ENCODE assay signal across 19 cellular contexts in the genomic region with DNA sequence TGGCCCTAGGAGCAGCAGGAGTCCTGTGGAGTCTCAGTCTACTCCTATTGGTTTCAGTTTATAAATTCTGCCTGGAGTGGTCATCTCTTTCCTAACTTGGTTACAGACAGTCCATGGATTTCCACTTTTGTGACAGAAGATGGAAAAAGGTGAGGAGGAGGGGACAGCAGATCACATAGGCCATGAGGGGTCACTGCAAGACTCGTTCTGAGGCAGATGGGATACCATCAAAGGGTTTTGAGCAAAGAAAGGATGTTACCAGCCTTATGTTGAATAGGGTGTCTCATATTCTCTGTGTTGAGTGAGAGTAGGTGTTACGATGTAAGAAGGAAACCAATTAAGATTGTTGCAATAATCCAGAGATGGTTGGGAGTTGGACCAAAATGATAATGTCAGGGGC. TPM values are rescaled to one million over a fixed set of nuclear protein-coding genes. Genes with fewer than 3 reads are reported as not detected.
"Had no signal": no experiment of that assay in that cellular context is flagged by ENCODE, and none has a peak within 500 bp of the region (broad histone marks: within the 10 kb centered on the region; RNA-seq: fewer than 3 reads in every experiment).

No MANE protein-coding gene starts in this region.

- DNase-seq: activated CD4-positive, CD25-positive, alpha-beta regulatory T cell treated with anti-CD3 and anti-CD28 coated beads, Interleukin-2, amount 50 U/mL, for 72 hours; activated naive CD4-positive, alpha-beta T cell; activated naive CD8-positive, alpha-beta T cell treated with anti-CD3 and anti-CD28 coated beads, Interleukin-2, amount 10 ng/mL, durations not matched to agents 7 days and 5 days; brain microvascular endothelial cell; effector CD8-positive, alpha-beta T cell; foreskin keratinocyte; glutamatergic neuron; naive B cell; retina; small intestine; stimulated activated CD4-positive, alpha-beta T cell treated with anti-CD3 and anti-CD28 coated beads, Interleukin-4, amount 100 ng/mL, for 4 hours; stimulated activated CD8-positive, alpha-beta memory T cell treated with anti-CD3 and anti-CD28 coated beads, Interleukin-4, amount 100 ng/mL, for 48 hours; stimulated activated naive CD8-positive, alpha-beta T cell treated with anti-CD3 and anti-CD28 coated beads, Interleukin-15, Interleukin-2, amounts not matched to agents 100 U/mL and 50 U/mL, for 24 hours; T-cell; T-helper 9 cell; upper lobe of left lung had no signal

- H3K4me1 ChIP-seq: foreskin keratinocyte, parathyroid adenoma, suprapubic skin, upper lobe of left lung had no signal

- H3K4me1 Mint-ChIP-seq: activated naive CD8-positive, alpha-beta T cell treated with anti-CD3 and anti-CD28 coated beads, Interleukin-2, amount 10 ng/mL, durations not matched to agents 7 days and 5 days; naive B cell; T-cell had no signal

- H3K27ac ChIP-seq: brain microvascular endothelial cell, foreskin keratinocyte, parathyroid adenoma, suprapubic skin, upper lobe of left lung had no signal

- ATAC-seq: foreskin keratinocyte; stimulated activated naive CD8-positive, alpha-beta T cell treated with anti-CD3 and anti-CD28 coated beads, Interleukin-15, Interleukin-2, amounts not matched to agents 100 U/mL and 50 U/mL, for 24 hours; T-cell had no signal

- H3K27ac Mint-ChIP-seq: activated naive CD8-positive, alpha-beta T cell treated with anti-CD3 and anti-CD28 coated beads, Interleukin-2, amount 10 ng/mL, durations not matched to agents 7 days and 5 days; naive B cell; T-cell had no signal

- H3K36me3 ChIP-seq: brain microvascular endothelial cell, suprapubic skin, upper lobe of left lung had no signal

- H3K9me3 ChIP-seq: suprapubic skin, upper lobe of left lung had no signal

- H3K36me3 Mint-ChIP-seq: activated naive CD8-positive, alpha-beta T cell treated with anti-CD3 and anti-CD28 coated beads, Interleukin-2, amount 10 ng/mL, durations not matched to agents 7 days and 5 days; naive B cell; T-cell had no signal

- H3K27me3 ChIP-seq: brain microvascular endothelial cell, foreskin keratinocyte, suprapubic skin, upper lobe of left lung had no signal

- H2AFZ ChIP-seq: parathyroid adenoma had no signal

- H3K9me3 Mint-ChIP-seq: activated naive CD8-positive, alpha-beta T cell treated with anti-CD3 and anti-CD28 coated beads, Interleukin-2, amount 10 ng/mL, durations not matched to agents 7 days and 5 days had no signal

- H3K27me3 Mint-ChIP-seq: activated naive CD8-positive, alpha-beta T cell treated with anti-CD3 and anti-CD28 coated beads, Interleukin-2, amount 10 ng/mL, durations not matched to agents 7 days and 5 days; naive B cell; T-cell had no signal

- H3K4me3 ChIP-seq: suprapubic skin, upper lobe of left lung had no signal

- H3K9ac ChIP-seq: parathyroid adenoma had no signal

- H3K79me2 ChIP-seq: parathyroid adenoma had no signal

- H3K4me3 Mint-ChIP-seq: activated naive CD8-positive, alpha-beta T cell treated with anti-CD3 and anti-CD28 coated beads, Interleukin-2, amount 10 ng/mL, durations not matched to agents 7 days and 5 days; naive B cell; T-cell had no signal

RNA-seq across cellular contexts. Expression of gene PDE3A, which starts 15.3 kb away (rescaled TPM):
- total RNA-seq: activated CD8-positive, alpha-beta memory T cell treated with anti-CD3 and anti-CD28 coated beads for 36 hours; activated naive CD8-positive, alpha-beta T cell treated with anti-CD3 and anti-CD28 coated beads, Interleukin-2, amount 10 ng/mL, durations not matched to agents 7 days and 5 days; foreskin keratinocyte had no signal
